Comparison of ENCODE assay signal across 24 cellular contexts in the genomic region with DNA sequence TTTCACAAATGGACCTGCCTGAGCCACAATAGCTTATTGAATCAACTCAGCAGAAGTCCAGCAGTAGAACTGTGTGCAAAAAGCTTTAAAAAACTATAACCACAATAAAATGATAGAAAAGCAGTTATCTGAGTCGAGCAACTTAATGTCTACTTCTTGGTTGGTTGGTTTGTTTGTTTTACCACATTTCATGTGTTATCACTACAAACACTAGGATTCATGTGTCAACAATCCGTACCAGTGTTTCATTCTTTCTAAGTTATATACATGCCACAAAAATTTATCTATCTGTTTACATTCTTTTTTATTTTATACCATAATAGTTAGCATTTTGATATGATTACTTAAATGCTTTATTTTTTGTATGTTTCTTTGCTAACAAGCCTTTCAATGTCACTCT.
"Had no signal": no experiment of that assay in that cellular context is flagged by ENCODE, and none has a peak within 500 bp of the region (broad histone marks: within the 10 kb centered on the region; RNA-seq: fewer than 3 reads in every experiment).

No MANE protein-coding gene starts in this region.

- H3K4me1 ChIP-seq: gastrocnemius medialis, left lung, parathyroid adenoma, right lobe of liver, suprapubic skin, transverse colon, upper lobe of right lung, uterus had no signal

- H3K79me2 ChIP-seq: parathyroid adenoma had no signal

- H3K4me1 Mint-ChIP-seq: mesothelial cell of epicardium; naive B cell; stimulated activated naive CD8-positive, alpha-beta T cell treated with anti-CD3 and anti-CD28 coated beads, Interleukin-15, amount 100 ng/mL, for 72 hours had no signal

- H3K9me3 ChIP-seq: gastrocnemius medialis, right lobe of liver, suprapubic skin, transverse colon, upper lobe of right lung, uterus had no signal

- H3K9me3 Mint-ChIP-seq: mesothelial cell of epicardium; neural crest cell; stimulated activated naive CD8-positive, alpha-beta T cell treated with anti-CD3 and anti-CD28 coated beads, Interleukin-15, amount 100 ng/mL, for 72 hours had no signal

- H3K36me3 Mint-ChIP-seq: mesothelial cell of epicardium; naive B cell; natural killer cell treated with Interleukin-12 subunit alpha and Interleukin-12 subunit beta and Interleukin-15 and Interleukin-18, amount 100 ng/mL, for 72 hours had no signal

- H3K27me3 Mint-ChIP-seq: naive B cell; natural killer cell treated with Interleukin-12 subunit alpha and Interleukin-12 subunit beta and Interleukin-15 and Interleukin-18, amount 100 ng/mL, for 72 hours; progenitor cell of endocrine pancreas; stimulated activated naive CD8-positive, alpha-beta T cell treated with anti-CD3 and anti-CD28 coated beads, Interleukin-15, amount 100 ng/mL, for 72 hours had no signal

- FAIRE-seq: kidney, small intestine had no signal

- H3K9ac ChIP-seq: parathyroid adenoma had no signal

- H3K4me3 Mint-ChIP-seq: mesothelial cell of epicardium; naive B cell; natural killer cell treated with Interleukin-12 subunit alpha and Interleukin-12 subunit beta and Interleukin-15 and Interleukin-18, amount 100 ng/mL, for 72 hours; neural crest cell; stimulated activated naive CD8-positive, alpha-beta T cell treated with anti-CD3 and anti-CD28 coated beads, Interleukin-15, amount 100 ng/mL, for 72 hours had no signal

- DNase-seq: cortex of kidney; foreskin fibroblast; gastrocnemius medialis; head of caudate nucleus; kidney; left lung; mesenchymal stem cell; mucosa of descending colon; naive B cell; right lobe of liver; small intestine; stimulated activated CD4-positive, alpha-beta T cell treated with anti-CD3 and anti-CD28 coated beads, Interleukin-15, amount 100 ng/mL, for 24 hours; stimulated activated CD4-positive, alpha-beta T cell treated with anti-CD3 and anti-CD28 coated beads, Interleukin-2, amount 100 ng/mL, for 48 hours; stimulated activated naive CD4-positive, alpha-beta T cell; stimulated activated naive CD8-positive, alpha-beta T cell treated with anti-CD3 and anti-CD28 coated beads, Interleukin-15, amount 100 ng/mL, for 72 hours; transverse colon; upper lobe of right lung; uterus had no signal

- H3K27ac Mint-ChIP-seq: mesothelial cell of epicardium; naive B cell; natural killer cell treated with Interleukin-12 subunit alpha and Interleukin-12 subunit beta and Interleukin-15 and Interleukin-18, amount 100 ng/mL, for 72 hours; progenitor cell of endocrine pancreas; stimulated activated naive CD8-positive, alpha-beta T cell treated with anti-CD3 and anti-CD28 coated beads, Interleukin-15, amount 100 ng/mL, for 72 hours had no signal

- H3K36me3 ChIP-seq: gastrocnemius medialis, left lung, right lobe of liver, suprapubic skin, transverse colon, upper lobe of right lung, uterus had no signal

- H3K4me3 ChIP-seq: gastrocnemius medialis, left lung, mucosa of descending colon, right lobe of liver, suprapubic skin, transverse colon, upper lobe of right lung, uterus had no signal

- H3K27ac ChIP-seq: gastrocnemius medialis, left lung, parathyroid adenoma, right lobe of liver, suprapubic skin, transverse colon, upper lobe of right lung, uterus had no signal

- ATAC-seq: gastrocnemius medialis; left lung; mucosa of descending colon; natural killer cell treated with Interleukin-12 subunit alpha and Interleukin-12 subunit beta and Interleukin-15 and Interleukin-18, amount 100 ng/mL, for 72 hours; right lobe of liver; stimulated activated naive CD8-positive, alpha-beta T cell treated with anti-CD3 and anti-CD28 coated beads, Interleukin-15, amount 100 ng/mL, for 72 hours; upper lobe of right lung had no signal

- H2AFZ ChIP-seq: parathyroid adenoma had no signal

- H3K27me3 ChIP-seq: gastrocnemius medialis, left lung, right lobe of liver, suprapubic skin, transverse colon, upper lobe of right lung, uterus had no signal
